ENCODE assay signal across 1 cellular context in the genomic region with DNA sequence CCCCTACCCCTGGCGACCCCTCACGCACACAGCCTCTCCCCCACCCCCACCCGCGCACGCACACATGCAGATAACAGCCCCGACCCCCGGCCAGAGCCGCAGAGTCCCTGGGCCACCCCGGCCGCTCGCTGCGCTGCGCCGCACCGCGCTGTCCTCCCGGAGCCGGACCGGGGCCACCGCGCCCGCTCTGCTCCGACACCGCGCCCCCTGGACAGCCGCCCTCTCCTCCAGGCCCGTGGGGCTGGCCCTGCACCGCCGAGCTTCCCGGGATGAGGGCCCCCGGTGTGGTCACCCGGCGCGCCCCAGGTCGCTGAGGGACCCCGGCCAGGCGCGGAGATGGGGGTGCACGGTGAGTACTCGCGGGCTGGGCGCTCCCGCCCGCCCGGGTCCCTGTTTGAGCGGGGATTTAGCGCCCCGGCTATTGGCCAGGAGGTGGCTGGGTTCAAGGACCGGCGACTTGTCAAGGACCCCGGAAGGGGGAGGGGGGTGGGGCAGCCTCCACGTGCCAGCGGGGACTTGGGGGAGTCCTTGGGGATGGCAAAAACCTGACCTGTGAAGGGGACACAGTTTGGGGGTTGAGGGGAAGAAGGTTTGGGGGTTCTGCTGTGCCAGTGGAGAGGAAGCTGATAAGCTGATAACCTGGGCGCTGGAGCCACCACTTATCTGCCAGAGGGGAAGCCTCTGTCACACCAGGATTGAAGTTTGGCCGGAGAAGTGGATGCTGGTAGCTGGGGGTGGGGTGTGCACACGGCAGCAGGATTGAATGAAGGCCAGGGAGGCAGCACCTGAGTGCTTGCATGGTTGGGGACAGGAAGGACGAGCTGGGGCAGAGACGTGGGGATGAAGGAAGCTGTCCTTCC.
TF ChIP-seq lines count a peak whose summit lies in the region.

No MANE protein-coding gene starts in this region.

TF ChIP-seq in HepG2, 621 proteins besides CTCF, POLR2A, EP300 and RAD21 (continued from another document and continues in another):
- no peak for TF ChIP-seq ZFX (CRISPR knock-in tag; IDR thresholded peaks at IDR 0.05; ENCODE audit: low read depth)
- TF ChIP-seq, protein P1, sequence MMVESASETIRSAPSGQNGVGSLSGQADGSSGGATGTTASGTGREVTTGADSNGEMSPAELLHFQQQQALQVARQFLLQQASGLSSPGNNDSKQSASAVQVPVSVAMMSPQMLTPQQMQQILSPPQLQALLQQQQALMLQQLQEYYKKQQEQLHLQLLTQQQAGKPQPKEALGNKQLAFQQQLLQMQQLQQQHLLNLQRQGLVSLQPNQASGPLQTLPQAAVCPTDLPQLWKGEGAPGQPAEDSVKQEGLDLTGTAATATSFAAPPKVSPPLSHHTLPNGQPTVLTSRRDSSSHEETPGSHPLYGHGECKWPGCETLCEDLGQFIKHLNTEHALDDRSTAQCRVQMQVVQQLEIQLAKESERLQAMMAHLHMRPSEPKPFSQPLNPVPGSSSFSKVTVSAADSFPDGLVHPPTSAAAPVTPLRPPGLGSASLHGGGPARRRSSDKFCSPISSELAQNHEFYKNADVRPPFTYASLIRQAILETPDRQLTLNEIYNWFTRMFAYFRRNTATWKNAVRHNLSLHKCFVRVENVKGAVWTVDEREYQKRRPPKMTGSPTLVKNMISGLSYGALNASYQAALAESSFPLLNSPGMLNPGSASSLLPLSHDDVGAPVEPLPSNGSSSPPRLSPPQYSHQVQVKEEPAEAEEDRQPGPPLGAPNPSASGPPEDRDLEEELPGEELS (CRISPR knock-in tag; IDR thresholded peaks at IDR 0.05), result peak; percentile 61; the same call in 1 of the 2 replicates
- TF ChIP-seq HOXA3 (CRISPR knock-in tag; IDR thresholded peaks at IDR 0.05), result peak; percentile 25; the same call in 1 of the 2 replicates
- no peak for TF ChIP-seq HNF4G (IDR thresholded peaks at IDR 0.05; ENCODE audit: borderline replicate concordance, low read depth, low read length)
- TF ChIP-seq HNF4G (CRISPR knock-in tag; IDR thresholded peaks at IDR 0.05; ENCODE audit: borderline replicate concordance, low read depth), result no peak
- no peak for TF ChIP-seq ZNF766 (CRISPR knock-in tag; IDR thresholded peaks at IDR 0.05; ENCODE audit: borderline replicate concordance)
- TF ChIP-seq ZNF790 (CRISPR knock-in tag; IDR thresholded peaks at IDR 0.05; ENCODE audit: borderline replicate concordance), result no peak
- no peak for TF ChIP-seq NFE2L2 (IDR thresholded peaks at IDR 0.05; ENCODE audit: low read length)
- peak; percentile 33; the same call in 1 of the 2 replicates for TF ChIP-seq ZNF224 (CRISPR knock-in tag; IDR thresholded peaks at IDR 0.05)
- TF ChIP-seq, protein P2, sequence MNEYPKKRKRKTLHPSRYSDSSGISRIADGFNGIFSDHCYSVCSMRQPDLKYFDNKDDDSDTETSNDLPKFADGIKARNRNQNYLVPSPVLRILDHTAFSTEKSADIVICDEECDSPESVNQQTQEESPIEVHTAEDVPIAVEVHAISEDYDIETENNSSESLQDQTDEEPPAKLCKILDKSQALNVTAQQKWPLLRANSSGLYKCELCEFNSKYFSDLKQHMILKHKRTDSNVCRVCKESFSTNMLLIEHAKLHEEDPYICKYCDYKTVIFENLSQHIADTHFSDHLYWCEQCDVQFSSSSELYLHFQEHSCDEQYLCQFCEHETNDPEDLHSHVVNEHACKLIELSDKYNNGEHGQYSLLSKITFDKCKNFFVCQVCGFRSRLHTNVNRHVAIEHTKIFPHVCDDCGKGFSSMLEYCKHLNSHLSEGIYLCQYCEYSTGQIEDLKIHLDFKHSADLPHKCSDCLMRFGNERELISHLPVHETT (CRISPR knock-in tag; conservative IDR thresholded peaks at IDR 0.05), result no peak
- TF ChIP-seq, protein P3, sequence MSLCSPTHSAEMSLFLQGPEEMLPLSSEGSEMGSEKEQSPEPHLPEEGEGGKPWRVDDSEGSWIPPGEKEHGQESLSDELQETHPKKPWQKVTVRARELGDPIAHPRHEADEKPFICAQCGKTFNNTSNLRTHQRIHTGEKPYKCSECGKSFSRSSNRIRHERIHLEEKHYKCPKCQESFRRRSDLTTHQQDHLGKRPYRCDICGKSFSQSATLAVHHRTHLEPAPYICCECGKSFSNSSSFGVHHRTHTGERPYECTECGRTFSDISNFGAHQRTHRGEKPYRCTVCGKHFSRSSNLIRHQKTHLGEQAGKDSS (CRISPR knock-in tag; IDR thresholded peaks at IDR 0.05; ENCODE audit: borderline replicate concordance, low read depth), result no peak
- TF ChIP-seq ZNF746 (CRISPR knock-in tag; IDR thresholded peaks at IDR 0.05), result no peak
- TF ChIP-seq, protein P4, sequence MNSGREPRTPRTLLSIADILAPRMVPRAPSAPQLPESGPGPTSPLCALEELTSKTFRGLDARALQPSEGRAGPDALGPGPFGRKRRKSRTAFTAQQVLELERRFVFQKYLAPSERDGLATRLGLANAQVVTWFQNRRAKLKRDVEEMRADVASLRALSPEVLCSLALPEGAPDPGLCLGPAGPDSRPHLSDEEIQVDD (CRISPR knock-in tag; IDR thresholded peaks at IDR 0.05; ENCODE audit: borderline replicate concordance), result no peak
- TF ChIP-seq ZNF326 (CRISPR knock-in tag; IDR thresholded peaks at IDR 0.05; ENCODE audit: borderline replicate concordance), result no peak
- TF ChIP-seq PTBP1 (IDR thresholded peaks at IDR 0.05; ENCODE audit: low read depth, low read length, poor library complexity, severe bottlenecking), result no peak
- TF ChIP-seq, protein P5, sequence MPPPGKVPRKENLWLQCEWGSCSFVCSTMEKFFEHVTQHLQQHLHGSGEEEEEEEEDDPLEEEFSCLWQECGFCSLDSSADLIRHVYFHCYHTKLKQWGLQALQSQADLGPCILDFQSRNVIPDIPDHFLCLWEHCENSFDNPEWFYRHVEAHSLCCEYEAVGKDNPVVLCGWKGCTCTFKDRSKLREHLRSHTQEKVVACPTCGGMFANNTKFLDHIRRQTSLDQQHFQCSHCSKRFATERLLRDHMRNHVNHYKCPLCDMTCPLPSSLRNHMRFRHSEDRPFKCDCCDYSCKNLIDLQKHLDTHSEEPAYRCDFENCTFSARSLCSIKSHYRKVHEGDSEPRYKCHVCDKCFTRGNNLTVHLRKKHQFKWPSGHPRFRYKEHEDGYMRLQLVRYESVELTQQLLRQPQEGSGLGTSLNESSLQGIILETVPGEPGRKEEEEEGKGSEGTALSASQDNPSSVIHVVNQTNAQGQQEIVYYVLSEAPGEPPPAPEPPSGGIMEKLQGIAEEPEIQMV (CRISPR knock-in tag; IDR thresholded peaks at IDR 0.05; ENCODE audit: low read depth), result no peak
- TF ChIP-seq, protein P6, sequence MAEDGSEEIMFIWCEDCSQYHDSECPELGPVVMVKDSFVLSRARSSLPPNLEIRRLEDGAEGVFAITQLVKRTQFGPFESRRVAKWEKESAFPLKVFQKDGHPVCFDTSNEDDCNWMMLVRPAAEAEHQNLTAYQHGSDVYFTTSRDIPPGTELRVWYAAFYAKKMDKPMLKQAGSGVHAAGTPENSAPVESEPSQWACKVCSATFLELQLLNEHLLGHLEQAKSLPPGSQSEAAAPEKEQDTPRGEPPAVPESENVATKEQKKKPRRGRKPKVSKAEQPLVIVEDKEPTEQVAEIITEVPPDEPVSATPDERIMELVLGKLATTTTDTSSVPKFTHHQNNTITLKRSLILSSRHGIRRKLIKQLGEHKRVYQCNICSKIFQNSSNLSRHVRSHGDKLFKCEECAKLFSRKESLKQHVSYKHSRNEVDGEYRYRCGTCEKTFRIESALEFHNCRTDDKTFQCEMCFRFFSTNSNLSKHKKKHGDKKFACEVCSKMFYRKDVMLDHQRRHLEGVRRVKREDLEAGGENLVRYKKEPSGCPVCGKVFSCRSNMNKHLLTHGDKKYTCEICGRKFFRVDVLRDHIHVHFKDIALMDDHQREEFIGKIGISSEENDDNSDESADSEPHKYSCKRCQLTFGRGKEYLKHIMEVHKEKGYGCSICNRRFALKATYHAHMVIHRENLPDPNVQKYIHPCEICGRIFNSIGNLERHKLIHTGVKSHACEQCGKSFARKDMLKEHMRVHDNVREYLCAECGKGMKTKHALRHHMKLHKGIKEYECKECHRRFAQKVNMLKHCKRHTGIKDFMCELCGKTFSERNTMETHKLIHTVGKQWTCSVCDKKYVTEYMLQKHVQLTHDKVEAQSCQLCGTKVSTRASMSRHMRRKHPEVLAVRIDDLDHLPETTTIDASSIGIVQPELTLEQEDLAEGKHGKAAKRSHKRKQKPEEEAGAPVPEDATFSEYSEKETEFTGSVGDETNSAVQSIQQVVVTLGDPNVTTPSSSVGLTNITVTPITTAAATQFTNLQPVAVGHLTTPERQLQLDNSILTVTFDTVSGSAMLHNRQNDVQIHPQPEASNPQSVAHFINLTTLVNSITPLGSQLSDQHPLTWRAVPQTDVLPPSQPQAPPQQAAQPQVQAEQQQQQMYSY (CRISPR knock-in tag; IDR thresholded peaks at IDR 0.05), result peak; percentile 47; the same call in 1 of the 2 replicates
- no peak for TF ChIP-seq NFIC (IDR thresholded peaks at IDR 0.05; ENCODE audit: low read length)
- TF ChIP-seq, protein P7, sequence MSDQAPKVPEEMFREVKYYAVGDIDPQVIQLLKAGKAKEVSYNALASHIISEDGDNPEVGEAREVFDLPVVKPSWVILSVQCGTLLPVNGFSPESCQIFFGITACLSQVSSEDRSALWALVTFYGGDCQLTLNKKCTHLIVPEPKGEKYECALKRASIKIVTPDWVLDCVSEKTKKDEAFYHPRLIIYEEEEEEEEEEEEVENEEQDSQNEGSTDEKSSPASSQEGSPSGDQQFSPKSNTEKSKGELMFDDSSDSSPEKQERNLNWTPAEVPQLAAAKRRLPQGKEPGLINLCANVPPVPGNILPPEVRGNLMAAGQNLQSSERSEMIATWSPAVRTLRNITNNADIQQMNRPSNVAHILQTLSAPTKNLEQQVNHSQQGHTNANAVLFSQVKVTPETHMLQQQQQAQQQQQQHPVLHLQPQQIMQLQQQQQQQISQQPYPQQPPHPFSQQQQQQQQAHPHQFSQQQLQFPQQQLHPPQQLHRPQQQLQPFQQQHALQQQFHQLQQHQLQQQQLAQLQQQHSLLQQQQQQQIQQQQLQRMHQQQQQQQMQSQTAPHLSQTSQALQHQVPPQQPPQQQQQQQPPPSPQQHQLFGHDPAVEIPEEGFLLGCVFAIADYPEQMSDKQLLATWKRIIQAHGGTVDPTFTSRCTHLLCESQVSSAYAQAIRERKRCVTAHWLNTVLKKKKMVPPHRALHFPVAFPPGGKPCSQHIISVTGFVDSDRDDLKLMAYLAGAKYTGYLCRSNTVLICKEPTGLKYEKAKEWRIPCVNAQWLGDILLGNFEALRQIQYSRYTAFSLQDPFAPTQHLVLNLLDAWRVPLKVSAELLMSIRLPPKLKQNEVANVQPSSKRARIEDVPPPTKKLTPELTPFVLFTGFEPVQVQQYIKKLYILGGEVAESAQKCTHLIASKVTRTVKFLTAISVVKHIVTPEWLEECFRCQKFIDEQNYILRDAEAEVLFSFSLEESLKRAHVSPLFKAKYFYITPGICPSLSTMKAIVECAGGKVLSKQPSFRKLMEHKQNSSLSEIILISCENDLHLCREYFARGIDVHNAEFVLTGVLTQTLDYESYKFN (CRISPR knock-in tag; conservative IDR thresholded peaks at IDR 0.05), result peak; percentile 57
- TF ChIP-seq, protein P8, sequence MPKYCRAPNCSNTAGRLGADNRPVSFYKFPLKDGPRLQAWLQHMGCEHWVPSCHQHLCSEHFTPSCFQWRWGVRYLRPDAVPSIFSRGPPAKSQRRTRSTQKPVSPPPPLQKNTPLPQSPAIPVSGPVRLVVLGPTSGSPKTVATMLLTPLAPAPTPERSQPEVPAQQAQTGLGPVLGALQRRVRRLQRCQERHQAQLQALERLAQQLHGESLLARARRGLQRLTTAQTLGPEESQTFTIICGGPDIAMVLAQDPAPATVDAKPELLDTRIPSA (CRISPR knock-in tag; IDR thresholded peaks at IDR 0.05; ENCODE audit: borderline replicate concordance), result peak; percentile 25; the same call in 1 of the 2 replicates
- TF ChIP-seq TCF12 (IDR thresholded peaks at IDR 0.05), result no peak
- TF ChIP-seq TCF12 (CRISPR knock-in tag; IDR thresholded peaks at IDR 0.05), result 0 out of 2 replicates have a peak, but pooled peaks have one; percentile 28
- TF ChIP-seq HDAC2 (CRISPR knock-in tag; IDR thresholded peaks at IDR 0.05), result peak; percentile 60; the same call in 1 of the 2 replicates
- no peak for TF ChIP-seq PLRG1 (conservative IDR thresholded peaks at IDR 0.05)
- TF ChIP-seq ZSCAN12 (CRISPR knock-in tag; IDR thresholded peaks at IDR 0.05), result no peak
- TF ChIP-seq, protein P9, sequence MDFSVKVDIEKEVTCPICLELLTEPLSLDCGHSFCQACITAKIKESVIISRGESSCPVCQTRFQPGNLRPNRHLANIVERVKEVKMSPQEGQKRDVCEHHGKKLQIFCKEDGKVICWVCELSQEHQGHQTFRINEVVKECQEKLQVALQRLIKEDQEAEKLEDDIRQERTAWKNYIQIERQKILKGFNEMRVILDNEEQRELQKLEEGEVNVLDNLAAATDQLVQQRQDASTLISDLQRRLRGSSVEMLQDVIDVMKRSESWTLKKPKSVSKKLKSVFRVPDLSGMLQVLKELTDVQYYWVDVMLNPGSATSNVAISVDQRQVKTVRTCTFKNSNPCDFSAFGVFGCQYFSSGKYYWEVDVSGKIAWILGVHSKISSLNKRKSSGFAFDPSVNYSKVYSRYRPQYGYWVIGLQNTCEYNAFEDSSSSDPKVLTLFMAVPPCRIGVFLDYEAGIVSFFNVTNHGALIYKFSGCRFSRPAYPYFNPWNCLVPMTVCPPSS (IDR thresholded peaks at IDR 0.05), result no peak
- TF ChIP-seq IKZF4 (CRISPR knock-in tag; IDR thresholded peaks at IDR 0.05; ENCODE audit: borderline replicate concordance, low read depth, not compliant biosample characterization), result no peak
- no peak for TF ChIP-seq ZNF33B (CRISPR knock-in tag; IDR thresholded peaks at IDR 0.05)
- TF ChIP-seq, protein P10, sequence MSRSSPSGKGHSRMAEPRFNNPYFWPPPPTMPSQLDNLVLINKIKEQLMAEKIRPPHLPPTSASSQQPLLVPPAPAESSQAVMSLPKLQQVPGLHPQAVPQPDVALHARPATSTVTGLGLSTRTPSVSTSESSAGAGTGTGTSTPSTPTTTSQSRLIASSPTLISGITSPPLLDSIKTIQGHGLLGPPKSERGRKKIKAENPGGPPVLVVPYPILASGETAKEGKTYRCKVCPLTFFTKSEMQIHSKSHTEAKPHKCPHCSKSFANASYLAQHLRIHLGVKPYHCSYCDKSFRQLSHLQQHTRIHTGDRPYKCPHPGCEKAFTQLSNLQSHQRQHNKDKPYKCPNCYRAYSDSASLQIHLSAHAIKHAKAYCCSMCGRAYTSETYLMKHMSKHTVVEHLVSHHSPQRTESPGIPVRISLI (CRISPR knock-in tag; IDR thresholded peaks at IDR 0.05; ENCODE audit: borderline replicate concordance), result no peak; the same call in 1 of the 2 replicates
- no peak for TF ChIP-seq ZNF562 (CRISPR knock-in tag; IDR thresholded peaks at IDR 0.05; ENCODE audit: borderline replicate concordance)
- 0 out of 2 replicates have a peak, but pooled peaks have one; percentile 4 for TF ChIP-seq ZMAT3 (CRISPR knock-in tag; conservative IDR thresholded peaks at IDR 0.05)
- TF ChIP-seq MBNL3 (CRISPR knock-in tag; conservative IDR thresholded peaks at IDR 0.05), result no peak
- TF ChIP-seq ZFP36L1 (CRISPR knock-in tag; IDR thresholded peaks at IDR 0.05), result no peak
- TF ChIP-seq ATF1 (CRISPR knock-in tag; IDR thresholded peaks at IDR 0.05), result no peak
- TF ChIP-seq ARNT2 (CRISPR knock-in tag; IDR thresholded peaks at IDR 0.05; ENCODE audit: low read depth), result 0 out of 2 replicates have a peak, but pooled peaks have one; percentile 11
- TF ChIP-seq, protein P11, sequence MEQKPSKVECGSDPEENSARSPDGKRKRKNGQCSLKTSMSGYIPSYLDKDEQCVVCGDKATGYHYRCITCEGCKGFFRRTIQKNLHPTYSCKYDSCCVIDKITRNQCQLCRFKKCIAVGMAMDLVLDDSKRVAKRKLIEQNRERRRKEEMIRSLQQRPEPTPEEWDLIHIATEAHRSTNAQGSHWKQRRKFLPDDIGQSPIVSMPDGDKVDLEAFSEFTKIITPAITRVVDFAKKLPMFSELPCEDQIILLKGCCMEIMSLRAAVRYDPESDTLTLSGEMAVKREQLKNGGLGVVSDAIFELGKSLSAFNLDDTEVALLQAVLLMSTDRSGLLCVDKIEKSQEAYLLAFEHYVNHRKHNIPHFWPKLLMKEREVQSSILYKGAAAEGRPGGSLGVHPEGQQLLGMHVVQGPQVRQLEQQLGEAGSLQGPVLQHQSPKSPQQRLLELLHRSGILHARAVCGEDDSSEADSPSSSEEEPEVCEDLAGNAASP (CRISPR knock-in tag; IDR thresholded peaks at IDR 0.05; ENCODE audit: borderline replicate concordance), result 0 out of 2 replicates have a peak, but pooled peaks have one; percentile 14
- no peak for TF ChIP-seq ETV6 (CRISPR knock-in tag; conservative IDR thresholded peaks at IDR 0.05)
